Comparison of ENCODE assay signal across 8 cellular contexts in genomic region chr11:100687630-100688395, GRCh38. TPM values are rescaled to one million over a fixed set of nuclear protein-coding genes. Genes with fewer than 3 reads are reported as not detected.
DNase-seq lines count a peak whose midpoint lies in the region; ATAC-seq and TF ChIP-seq lines count a peak whose summit lies in the region.

No MANE protein-coding gene starts in this region.

- TF ChIP-seq EP300 in upper lobe of left lung (IDR thresholded peaks at IDR 0.05) = no peak

- 2 to 3% methylated on average over 4 to 24 of the region's 24 CpGs for WGBS in upper lobe of left lung, 2 donors

- H3K9me3 ChIP-seq in HAP-1 = no peaks in the 10 kb centered on the region
- H3K9me3 ChIP-seq in mononuclear cell (ENCODE audit: low read depth, low read length) = no peaks in the 10 kb centered on the region
- no peaks in the 10 kb centered on the region for H3K9me3 ChIP-seq in upper lobe of left lung

- peak; percentile 73 to 86 for ATAC-seq in upper lobe of left lung (ENCODE audit: low FRiP score in 2 of 2)

- in situ Hi-C loops in HAP-1 (cut with MboI; ENCODE audit: low sequenced_read_pairs) = no loop called here

- H3K4me3 ChIP-seq in HAP-1 = peak overlapping the region; percentile 65
- peak overlapping the region; percentile 58 for H3K4me3 ChIP-seq in mononuclear cell (ENCODE audit: low read length)
- H3K4me3 ChIP-seq in upper lobe of left lung = peak overlapping the region; percentile 50 to 73 (median 61)

- peak overlapping the region; percentile 74 to 81 (median 78) for H3K27ac ChIP-seq in upper lobe of left lung

- TF ChIP-seq CTCF in upper lobe of left lung (IDR thresholded peaks at IDR 0.05) = peak in 4 of 6 experiments; percentile 34 to 54 (median 46)

- peak; percentile 59 for DNase-seq in activated CD8-positive, alpha-beta memory T cell treated with anti-CD3 and anti-CD28 coated beads for 24 hours
- DNase-seq in activated CD8-positive, alpha-beta memory T cell treated with anti-CD3 and anti-CD28 coated beads, Interleukin-2, amount 50 U/mL, for 4 hours = no peak
- peak; percentile 71 to 83 for DNase-seq in HAP-1 (ENCODE audit: low spot score in 2 of 2)
- DNase-seq in Kasumi-1 (lab: John Stamatoyannopoulos, UW) = peak; percentile 78 to 86
- peak; percentile 25 for DNase-seq in UCSD-AML1 (lab: John Stamatoyannopoulos, UW; ENCODE audit: unreplicated experiment)
- DNase-seq in erythroblast (lab: John Stamatoyannopoulos, UW) = peak; percentile 55 to 57
- DNase-seq in upper lobe of left lung = peak in 1 of 2 donors; percentile 34

- H3K27me3 ChIP-seq in HAP-1 (ENCODE audit: low read depth) = no peaks in the 10 kb centered on the region
- H3K27me3 ChIP-seq in mononuclear cell (ENCODE audit: insufficient read depth, low read length) = peaks cover 16% of the 10 kb centered on the region
- H3K27me3 ChIP-seq in upper lobe of left lung = no peaks in the 10 kb centered on the region

- H3K36me3 ChIP-seq in HAP-1 (replicated peaks) (no peaks in the 10 kb centered on the region), upper lobe of left lung (no peaks in the 10 kb centered on the region)

- TF ChIP-seq POLR2A in erythroblast (IDR thresholded peaks at IDR 0.05; ENCODE audit: low read length) = no peak
- TF ChIP-seq POLR2A in upper lobe of left lung (IDR thresholded peaks at IDR 0.05) = peak in 1 of 4 donors; percentile 27

- H3K4me1 ChIP-seq in HAP-1 (peaks cover 4% of the 10 kb centered on the region), mononuclear cell (ENCODE audit: insufficient read depth, low read length) (peaks cover 3% of the 10 kb centered on the region), upper lobe of left lung (peaks cover 0 to 6% (median 3%) of the 10 kb centered on the region in 4 donors)

RNA-seq across cellular contexts. Expression of gene ARHGAP42, which starts 0.7 kb away (rescaled TPM):
- total RNA-seq in mononuclear cell (1.4 TPM), upper lobe of left lung (10 to 100 TPM in 5 of 6 donors, 1 to 10 TPM in 1; 8.7 to 44.9 (median 23.6) TPM)
